In the genomic region with DNA sequence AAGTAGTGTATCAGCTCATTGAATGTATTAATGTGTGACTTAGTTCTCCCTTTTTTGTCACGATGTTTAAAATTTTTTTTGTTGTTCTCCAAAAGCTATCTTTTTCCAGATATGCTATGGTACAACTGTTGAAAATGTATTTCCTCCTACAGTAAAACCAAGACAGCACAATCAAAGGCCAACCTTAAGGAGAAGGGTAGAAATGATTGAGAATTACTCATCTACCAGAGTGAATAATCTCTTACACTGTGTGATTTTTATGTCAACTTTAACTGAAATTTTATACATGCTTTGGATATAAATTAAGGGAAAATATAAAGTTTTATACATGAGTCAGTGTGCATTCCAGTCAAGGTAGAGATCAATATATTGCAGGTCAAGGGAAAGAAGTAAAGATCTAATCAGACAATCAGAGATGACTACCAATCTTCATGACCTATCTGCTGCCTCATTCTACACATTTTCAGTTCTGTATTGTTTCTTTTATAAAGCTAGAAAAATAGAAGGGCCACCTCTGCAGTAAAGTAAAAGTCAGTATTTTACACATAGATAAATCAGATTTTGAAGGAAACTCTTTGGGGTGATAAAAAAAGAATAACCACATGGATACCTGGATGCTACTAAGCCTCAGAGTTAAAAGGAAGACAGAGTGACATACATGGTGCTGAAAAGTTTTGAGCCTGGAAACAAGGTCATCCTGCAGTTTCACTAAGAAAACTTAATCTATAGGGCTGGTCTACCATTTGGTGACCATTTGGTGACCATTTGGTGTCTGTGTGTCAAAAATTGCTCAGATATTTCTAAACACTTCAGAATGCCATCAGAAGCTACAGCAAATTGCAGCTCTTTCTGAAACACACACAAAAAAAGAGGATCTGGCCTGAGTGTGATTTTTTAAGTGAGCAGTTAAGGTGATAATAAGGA, we compare ENCODE assay signal across 1 cellular context.
TF ChIP-seq lines count a peak whose summit lies in the region.

No MANE protein-coding gene starts in this region.

TF ChIP-seq in H1, 55 proteins besides CTCF, POLR2A, EP300 and RAD21:
- TF ChIP-seq SUZ12 (IDR thresholded peaks at IDR 0.05; ENCODE audit: low read length) (no peak), SAP30 (IDR thresholded peaks at IDR 0.05; ENCODE audit: insufficient read depth, insufficient replicate concordance, low read length) (no peak), RFX5 (IDR thresholded peaks at IDR 0.05; ENCODE audit: borderline replicate concordance, low read depth, low read length) (no peak), POLR2AphosphoS5 (IDR thresholded peaks at IDR 0.05; ENCODE audit: low read depth, low read length) (no peak), RNF2 (IDR thresholded peaks at IDR 0.05; ENCODE audit: borderline replicate concordance, low read depth, low read length, missing control alignments, poor library complexity, severe bottlenecking) (no peak), CHD2 (IDR thresholded peaks at IDR 0.05; ENCODE audit: low read length) (no peak), YY1 (IDR thresholded peaks at IDR 0.05; ENCODE audit: low read depth, low read length) (no peak), TBP (IDR thresholded peaks at IDR 0.05; ENCODE audit: low read depth, low read length) (no peak), CTBP2 (IDR thresholded peaks at IDR 0.05; ENCODE audit: borderline replicate concordance, insufficient read depth, insufficient read length, low read length) (no peak), CBX5 (IDR thresholded peaks at IDR 0.05; ENCODE audit: low read depth, low read length) (no peak), CHD1 (IDR thresholded peaks at IDR 0.05; ENCODE audit: low read depth, low read length) (no peak)
- TF ChIP-seq, protein P1, sequence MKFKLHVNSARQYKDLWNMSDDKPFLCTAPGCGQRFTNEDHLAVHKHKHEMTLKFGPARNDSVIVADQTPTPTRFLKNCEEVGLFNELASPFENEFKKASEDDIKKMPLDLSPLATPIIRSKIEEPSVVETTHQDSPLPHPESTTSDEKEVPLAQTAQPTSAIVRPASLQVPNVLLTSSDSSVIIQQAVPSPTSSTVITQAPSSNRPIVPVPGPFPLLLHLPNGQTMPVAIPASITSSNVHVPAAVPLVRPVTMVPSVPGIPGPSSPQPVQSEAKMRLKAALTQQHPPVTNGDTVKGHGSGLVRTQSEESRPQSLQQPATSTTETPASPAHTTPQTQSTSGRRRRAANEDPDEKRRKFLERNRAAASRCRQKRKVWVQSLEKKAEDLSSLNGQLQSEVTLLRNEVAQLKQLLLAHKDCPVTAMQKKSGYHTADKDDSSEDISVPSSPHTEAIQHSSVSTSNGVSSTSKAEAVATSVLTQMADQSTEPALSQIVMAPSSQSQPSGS (IDR thresholded peaks at IDR 0.05; ENCODE audit: low read length), result no peak
- TF ChIP-seq, protein P2, sequence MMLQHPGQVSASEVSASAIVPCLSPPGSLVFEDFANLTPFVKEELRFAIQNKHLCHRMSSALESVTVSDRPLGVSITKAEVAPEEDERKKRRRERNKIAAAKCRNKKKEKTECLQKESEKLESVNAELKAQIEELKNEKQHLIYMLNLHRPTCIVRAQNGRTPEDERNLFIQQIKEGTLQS (IDR thresholded peaks at IDR 0.05; ENCODE audit: insufficient read depth, low read depth, low read length), result no peak
